In genomic region chr6:158057213-158057987, GRCh38 we compare ENCODE assay signal across 8 cellular contexts.
A peak's percentile ranks its signal among the peaks of the same experiment; 100 is the strongest.
DNase-seq lines count a peak whose midpoint lies in the region; ATAC-seq and TF ChIP-seq lines count a peak whose summit lies in the region.

No MANE protein-coding gene starts in this region.

- no peaks in the 10 kb centered on the region for H3K79me2 ChIP-seq in neural progenitor cell (ENCODE audit: low read depth)

- POLR2A ChIA-PET in MCF 10A (lab: Yijun Ruan, JAX) = interaction anchor here (0.9 to 2.9 kb wide), 7 partner anchors 9 to 300 kb away, joined by 3 to 19 read pairs (median 5); partner anchors contain the start of gene SYNJ2

- H3K9ac ChIP-seq in neural progenitor cell = no peak overlapping the region

- no peaks in the 10 kb centered on the region for H3F3A ChIP-seq in neural progenitor cell (ENCODE audit: low read depth)

- CTCF ChIA-PET in MCF 10A (lab: Yijun Ruan, JAX) = interaction anchor here (0.6 to 2.0 kb wide), 3 partner anchors 14 to 391 kb away, joined by 3 to 15 read pairs (median 3); no protein-coding TSS in a partner anchor

- H3K9me3 ChIP-seq in breast epithelium = no peaks in the 10 kb centered on the region
- no peaks in the 10 kb centered on the region for H3K9me3 ChIP-seq in upper lobe of right lung
- H3K9me3 ChIP-seq in neural progenitor cell (ENCODE audit: low read depth) = no peaks in the 10 kb centered on the region

- H3K9me3 Mint-ChIP-seq in MCF 10A (ENCODE audit: unreplicated experiment) (no peaks in the 10 kb centered on the region), neural progenitor cell (no peaks in the 10 kb centered on the region)

- intact Hi-C loops in MCF 10A (cut with micrococcal nuclease) (no loop called here), breast epithelium (cut with DNase I; ENCODE audit: low total_unique reads) (no loop called here), upper lobe of right lung (cut with DNase I) (no loop called here)

- H3K27me3 Mint-ChIP-seq in MCF 10A (ENCODE audit: insufficient read depth, unreplicated experiment) = no peaks in the 10 kb centered on the region
- no peaks in the 10 kb centered on the region for H3K27me3 Mint-ChIP-seq in neural progenitor cell (ENCODE audit: insufficient read depth, low read depth)

- H3K36me3 Mint-ChIP-seq in MCF 10A (ENCODE audit: insufficient read depth, unreplicated experiment) (no peaks in the 10 kb centered on the region), neural progenitor cell (peaks cover 4% of the 10 kb centered on the region)

- H3K4me1 ChIP-seq in breast epithelium (peaks cover 11 to 16% of the 10 kb centered on the region in 2 donors), upper lobe of right lung (peaks cover 15% of the 10 kb centered on the region), neural progenitor cell (no peaks in the 10 kb centered on the region)

- BruUV-seq in MCF 10A (replicated peaks; lab: Mats Ljungman, UMichigan) = TSS peak; percentile 84

- no peak overlapping the region for H2AFZ ChIP-seq in neural progenitor cell (replicated peaks)

- TF ChIP-seq POLR2A in breast epithelium (IDR thresholded peaks at IDR 0.05) = no peak

- peak; percentile 73 for ATAC-seq in upper lobe of right lung

- H3K27ac ChIP-seq in breast epithelium (peak overlapping the region in 1 of 2 donors; percentile 13), upper lobe of right lung (no peak overlapping the region), neural progenitor cell (no peak overlapping the region)

- H3K4me3 ChIP-seq in breast epithelium (no peak overlapping the region), upper lobe of right lung (no peak overlapping the region), neural progenitor cell (no peak overlapping the region)

- peaks cover 12% of the 10 kb centered on the region for H3K4me1 Mint-ChIP-seq in MCF 10A (ENCODE audit: insufficient read depth, unreplicated experiment)
- peaks cover 2% of the 10 kb centered on the region for H3K4me1 Mint-ChIP-seq in neural progenitor cell

- no peak for TF ChIP-seq CTCF in MCF 10A (IDR thresholded peaks at IDR 0.05; ENCODE audit: unreplicated experiment)
- no peak for TF ChIP-seq CTCF in breast epithelium (IDR thresholded peaks at IDR 0.05)
- no peak for TF ChIP-seq CTCF in upper lobe of right lung (IDR thresholded peaks at IDR 0.05)
- TF ChIP-seq CTCF in neural progenitor cell (IDR thresholded peaks at IDR 0.05) = no peak

- H3K4me2 ChIP-seq in neural progenitor cell = no peak overlapping the region

- no peaks in the 10 kb centered on the region for H4K20me1 ChIP-seq in neural progenitor cell (ENCODE audit: low read depth)

- H3K36me3 ChIP-seq in breast epithelium (no peaks in the 10 kb centered on the region), upper lobe of right lung (no peaks in the 10 kb centered on the region), neural progenitor cell (no peaks in the 10 kb centered on the region)

- H3K27ac Mint-ChIP-seq in MCF 10A (ENCODE audit: low read depth, unreplicated experiment) = peak overlapping the region; percentile 91
- no peak overlapping the region for H3K27ac Mint-ChIP-seq in neural progenitor cell

- H3K27me3 ChIP-seq in breast epithelium (no peaks in the 10 kb centered on the region), upper lobe of right lung (no peaks in the 10 kb centered on the region), neural progenitor cell (no peaks in the 10 kb centered on the region)

- H3K4me3 Mint-ChIP-seq in MCF 10A (ENCODE audit: unreplicated experiment) (peak overlapping the region; percentile 9), neural progenitor cell (no peak overlapping the region)

- DNase-seq in MCF 10A (ENCODE audit: unreplicated experiment) (peak; percentile 92), breast epithelium (ENCODE audit: low spot score in 2 of 2) (no peak), glomerular visceral epithelial cell (ENCODE audit: extremely low spot score) (peak; percentile 90), upper lobe of right lung (no peak), ecto neural progenitor cell (ENCODE audit: low spot score) (no peak), neural progenitor cell (ENCODE audit: low spot score) (no peak), COLO668 (lab: John Stamatoyannopoulos, UW; ENCODE audit: unreplicated experiment) (no peak)
- DNase-seq in activated CD4-positive, alpha-beta T cell treated with anti-CD3 and anti-CD28 coated beads for 48 hours = peak; percentile 76

Comparison
In these comparisons a context has a peak if more than half of its experiments do, and no peak if none do; other contexts are left out.
1. DNase-seq: peak in MCF 10A (single experiment), activated CD4-positive, alpha-beta T cell treated with anti-CD3 and anti-CD28 coated beads for 48 hours (single experiment) and glomerular visceral epithelial cell (single experiment); none in breast epithelium (0 of 2), upper lobe of right lung (single experiment), ecto neural progenitor cell (single experiment), neural progenitor cell (single experiment) and COLO668 (single experiment).